ENCODE assay signal across 1 cellular context in genomic region chr20:63586797-63587196, GRCh38.
TF ChIP-seq lines count a peak whose summit lies in the region.

No MANE protein-coding gene starts in this region.

TF ChIP-seq in K562, 482 proteins besides CTCF, POLR2A, EP300 and RAD21:
- TF ChIP-seq BRCA1 (IDR thresholded peaks at IDR 0.05) (no peak), BRCA1 (CRISPR knock-in tag; IDR thresholded peaks at IDR 0.05) (no peak), POLR2G (IDR thresholded peaks at IDR 0.05; ENCODE audit: low read depth, low read length) (peak; percentile 50)
